In the genomic region with DNA sequence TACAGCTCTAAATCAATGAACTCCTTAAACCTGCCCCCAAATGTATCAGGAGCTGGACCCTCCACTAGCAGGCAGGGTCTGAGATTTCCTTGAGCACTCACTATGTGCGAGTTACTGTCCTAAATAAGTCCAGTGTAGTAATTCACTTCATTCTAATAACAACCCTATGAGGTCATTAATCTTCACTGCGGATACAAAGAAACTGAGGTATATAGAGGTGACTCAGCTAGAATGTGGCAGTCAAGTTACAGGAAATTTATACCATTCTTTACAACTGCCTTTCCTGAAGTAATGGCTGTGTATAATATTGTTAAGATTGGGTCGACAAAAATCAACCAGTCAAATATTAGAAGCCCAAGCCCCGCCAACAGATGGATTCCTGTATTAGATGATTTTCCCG, we compare ENCODE assay signal across 1 cellular context.
TF ChIP-seq lines count a peak whose summit lies in the region.

No MANE protein-coding gene starts in this region.

TF ChIP-seq in SK-N-SH, 30 proteins besides CTCF, POLR2A, EP300 and RAD21 (continued from another document):
- TF ChIP-seq, protein P1, sequence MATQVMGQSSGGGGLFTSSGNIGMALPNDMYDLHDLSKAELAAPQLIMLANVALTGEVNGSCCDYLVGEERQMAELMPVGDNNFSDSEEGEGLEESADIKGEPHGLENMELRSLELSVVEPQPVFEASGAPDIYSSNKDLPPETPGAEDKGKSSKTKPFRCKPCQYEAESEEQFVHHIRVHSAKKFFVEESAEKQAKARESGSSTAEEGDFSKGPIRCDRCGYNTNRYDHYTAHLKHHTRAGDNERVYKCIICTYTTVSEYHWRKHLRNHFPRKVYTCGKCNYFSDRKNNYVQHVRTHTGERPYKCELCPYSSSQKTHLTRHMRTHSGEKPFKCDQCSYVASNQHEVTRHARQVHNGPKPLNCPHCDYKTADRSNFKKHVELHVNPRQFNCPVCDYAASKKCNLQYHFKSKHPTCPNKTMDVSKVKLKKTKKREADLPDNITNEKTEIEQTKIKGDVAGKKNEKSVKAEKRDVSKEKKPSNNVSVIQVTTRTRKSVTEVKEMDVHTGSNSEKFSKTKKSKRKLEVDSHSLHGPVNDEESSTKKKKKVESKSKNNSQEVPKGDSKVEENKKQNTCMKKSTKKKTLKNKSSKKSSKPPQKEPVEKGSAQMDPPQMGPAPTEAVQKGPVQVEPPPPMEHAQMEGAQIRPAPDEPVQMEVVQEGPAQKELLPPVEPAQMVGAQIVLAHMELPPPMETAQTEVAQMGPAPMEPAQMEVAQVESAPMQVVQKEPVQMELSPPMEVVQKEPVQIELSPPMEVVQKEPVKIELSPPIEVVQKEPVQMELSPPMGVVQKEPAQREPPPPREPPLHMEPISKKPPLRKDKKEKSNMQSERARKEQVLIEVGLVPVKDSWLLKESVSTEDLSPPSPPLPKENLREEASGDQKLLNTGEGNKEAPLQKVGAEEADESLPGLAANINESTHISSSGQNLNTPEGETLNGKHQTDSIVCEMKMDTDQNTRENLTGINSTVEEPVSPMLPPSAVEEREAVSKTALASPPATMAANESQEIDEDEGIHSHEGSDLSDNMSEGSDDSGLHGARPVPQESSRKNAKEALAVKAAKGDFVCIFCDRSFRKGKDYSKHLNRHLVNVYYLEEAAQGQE (IDR thresholded peaks at IDR 0.05; ENCODE audit: low read depth, low read length) = no peak
- TF ChIP-seq YY1 (IDR thresholded peaks at IDR 0.05; ENCODE audit: low read depth) = no peak
- TF ChIP-seq CHD2 (IDR thresholded peaks at IDR 0.05; ENCODE audit: low read length, partially characterized antibody) = no peak
- TF ChIP-seq MXI1 (IDR thresholded peaks at IDR 0.05; ENCODE audit: low read depth, low read length) = no peak
